1 cellular context compared by ENCODE assay signal in the genomic region with DNA sequence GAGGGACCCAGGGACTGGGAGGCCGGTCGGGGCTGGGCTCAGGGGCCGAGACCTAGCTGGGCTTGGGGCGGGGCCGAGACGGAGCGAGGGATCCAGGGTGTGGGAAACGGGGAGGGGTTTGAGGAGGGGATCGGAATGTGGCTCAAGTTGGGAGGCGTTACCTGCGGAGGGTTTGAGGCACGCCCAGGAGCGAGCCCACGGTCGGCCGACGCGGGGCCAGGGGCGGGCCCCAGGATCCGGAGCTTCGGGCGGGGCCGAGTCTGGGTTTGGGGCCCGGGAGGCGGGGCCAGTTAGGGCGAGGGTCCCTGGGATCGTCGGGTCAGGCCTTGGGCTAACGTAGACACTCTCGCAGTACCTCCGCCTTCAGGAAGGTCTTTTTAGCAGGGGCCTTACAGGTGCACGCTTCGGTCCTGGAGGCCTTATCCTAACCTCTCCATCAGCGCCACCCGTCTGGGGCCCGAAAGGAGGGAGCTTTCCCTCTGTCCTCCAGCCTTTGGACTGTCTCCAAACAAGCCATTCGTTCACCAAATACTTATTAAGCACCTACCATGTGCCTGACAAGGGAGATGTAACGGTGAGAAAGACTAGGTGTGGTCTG.
TF ChIP-seq lines count a peak whose summit lies in the region.

No MANE protein-coding gene starts in this region.

TF ChIP-seq in IMR-90, 13 proteins besides CTCF, POLR2A, EP300 and RAD21:
- TF ChIP-seq MAZ (IDR thresholded peaks at IDR 0.05; ENCODE audit: borderline replicate concordance, low read depth, low read length): 0 out of 2 replicates have a peak, but pooled peaks have one; percentile 0
